23 cellular contexts compared by ENCODE assay signal in genomic region chrX:115571712-115572111, GRCh38. TPM values are rescaled to one million over a fixed set of nuclear protein-coding genes. Genes with fewer than 3 reads are reported as not detected.
DNase-seq lines count a peak whose midpoint lies in the region; ATAC-seq, FAIRE-seq and TF ChIP-seq lines count a peak whose summit lies in the region.
"Had no signal": no experiment of that assay in that cellular context is flagged by ENCODE, and none has a peak within 500 bp of the region (broad histone marks: within the 10 kb centered on the region; RNA-seq: fewer than 3 reads in every experiment).

No MANE protein-coding gene starts in this region.

- H3K4me3 ChIP-seq in Panc1 (ENCODE audit: low read depth in 2 of 2, low read length in 2 of 2) (no peak overlapping the region), endothelial cell of umbilical vein (replicated peaks in 1 of 3; ENCODE audit: insufficient read depth in 1 of 3, low read depth in 1 of 3, low read length in 3 of 3) (no peak overlapping the region), smooth muscle cell (no peak overlapping the region), Peyer's patch (no peak overlapping the region)
- H3K4me3 ChIP-seq: cardiac muscle cell, spleen, upper lobe of left lung had no signal

- BruUV-seq in Panc1 (replicated peaks; lab: Mats Ljungman, UMichigan) (TSS peak; percentile 33), endothelial cell of umbilical vein (replicated peaks; lab: Mats Ljungman, UMichigan) (no TSS peak)

- DNase-seq in ELR (ENCODE audit: low read depth) = peak; percentile 71
- no peak for DNase-seq in Panc1 (ENCODE audit: low read depth, low spot score)
- DNase-seq in endothelial cell of umbilical vein (ENCODE audit: low read depth, low spot score) = peak; percentile 46
- DNase-seq in smooth muscle cell (lab: John Stamatoyannopoulos, UW; ENCODE audit: unreplicated experiment) = no peak
- no peak for DNase-seq in Peyer's patch
- DNase-seq in HuH-7 (ENCODE audit: low spot score) = no peak
- DNase-seq: activated CD4-positive, alpha-beta memory T cell treated with anti-CD3 and anti-CD28 coated beads, Interleukin-2, amount 10 ng/mL, durations not matched to agents 7 days and 5 days; activated CD8-positive, alpha-beta memory T cell treated with anti-CD3 and anti-CD28 coated beads, Interleukin-2, amount 50 U/mL, for 48 hours; Calu3; DMS79 treated with DMSO at 0.1 percent for 48 hours; naive thymus-derived CD4-positive, alpha-beta T cell; NCI-H1105; NCI-H1930; NCI-H526 treated with DMSO at 0.1 percent for 48 hours; occipital lobe; spleen; T-cell; upper lobe of left lung had no signal

- H3K27ac ChIP-seq in Panc1 (ENCODE audit: low read length) (no peak overlapping the region), endothelial cell of umbilical vein (ENCODE audit: insufficient read depth, low read depth, low read length) (peak overlapping the region; percentile 59), smooth muscle cell (ENCODE audit: low read depth) (peak overlapping the region; percentile 38), Peyer's patch (no peak overlapping the region)
- H3K27ac ChIP-seq: C4-2B, cardiac muscle cell, spleen, upper lobe of left lung had no signal

- CTCF ChIA-PET in Panc1 (lab: Charles Lee) (no interaction called here), endothelial cell of umbilical vein (lab: Charles Lee) (interaction anchor here (0.8 to 1.3 kb wide), 2 partner anchors 8 to 10 kb away, joined by 3 to 5 read pairs; partner anchors contain the start of gene PLS3)

- intact Hi-C loops in Panc1 (cut with micrococcal nuclease; ENCODE audit: unreplicated experiment) = no loop called here
- intact Hi-C loops in endothelial cell of umbilical vein (cut with micrococcal nuclease) = no loop called here

- TF ChIP-seq POLR2A in endothelial cell of umbilical vein (IDR thresholded peaks at IDR 0.05; ENCODE audit: low read depth, low read length) = no peak
- TF ChIP-seq POLR2A in Peyer's patch (IDR thresholded peaks at IDR 0.05) = no peak

- H3K27me3 ChIP-seq in Panc1 (ENCODE audit: control insufficient read depth, insufficient read depth, low read length) (no peaks in the 10 kb centered on the region), endothelial cell of umbilical vein (ENCODE audit: control insufficient read depth in 2 of 2, insufficient read depth in 2 of 2, low read length in 2 of 2) (no peaks in the 10 kb centered on the region), smooth muscle cell (ENCODE audit: low read depth) (no peaks in the 10 kb centered on the region), Peyer's patch (no peaks in the 10 kb centered on the region)
- H3K27me3 ChIP-seq: cardiac muscle cell, upper lobe of left lung had no signal

- H3K36me3 ChIP-seq in Panc1 (ENCODE audit: control insufficient read depth, insufficient read depth, low read length) (no peaks in the 10 kb centered on the region; the same call in 1 of the 2 replicates), endothelial cell of umbilical vein (ENCODE audit: control insufficient read depth in 2 of 2, extremely low read depth in 1 of 2, insufficient read depth in 2 of 2, low read length in 2 of 2) (peaks cover 0 to 3% of the 10 kb centered on the region in 2 experiments), smooth muscle cell (ENCODE audit: low read depth) (peaks cover 10% of the 10 kb centered on the region), Peyer's patch (no peaks in the 10 kb centered on the region)
- H3K36me3 ChIP-seq: cardiac muscle cell, spleen had no signal

- H3K9me3 ChIP-seq in Panc1 (ENCODE audit: control insufficient read depth, insufficient read depth, low read depth, low read length) (no peaks in the 10 kb centered on the region), endothelial cell of umbilical vein (replicated peaks; ENCODE audit: control insufficient read depth, insufficient read depth, low read length) (no peaks in the 10 kb centered on the region), smooth muscle cell (replicated peaks; ENCODE audit: low read depth) (no peaks in the 10 kb centered on the region), Peyer's patch (no peaks in the 10 kb centered on the region)
- H3K9me3 ChIP-seq: spleen, upper lobe of left lung had no signal

- no peak overlapping the region for H2AFZ ChIP-seq in endothelial cell of umbilical vein (ENCODE audit: low read depth, low read length)
- H2AFZ ChIP-seq in smooth muscle cell (ENCODE audit: low read depth) = no peak overlapping the region

- H3K4me2 ChIP-seq in endothelial cell of umbilical vein (ENCODE audit: insufficient read depth, low read length) (peak overlapping the region; percentile 36), smooth muscle cell (no peak overlapping the region)

- POLR2A ChIA-PET in Panc1 (lab: Charles Lee) (interaction anchor here (0.7 kb wide), 1 partner anchor 9 kb away, joined by 4 read pairs; no protein-coding TSS in a partner anchor), endothelial cell of umbilical vein (lab: Charles Lee) (no interaction called here)

- H3K4me1 ChIP-seq in Panc1 (ENCODE audit: control insufficient read depth, insufficient read depth, low read length) (no peaks in the 10 kb centered on the region; the same call in 1 of the 2 replicates), endothelial cell of umbilical vein (ENCODE audit: control insufficient read depth, extremely low read depth, insufficient read depth, low read length) (peaks cover 11% of the 10 kb centered on the region), smooth muscle cell (ENCODE audit: low read depth) (no peaks in the 10 kb centered on the region), Peyer's patch (no peaks in the 10 kb centered on the region)
- H3K4me1 ChIP-seq: spleen, upper lobe of left lung had no signal

- H3K79me2 ChIP-seq in endothelial cell of umbilical vein (ENCODE audit: control insufficient read depth, insufficient read depth, low read length) (peaks cover 71% of the 10 kb centered on the region), smooth muscle cell (ENCODE audit: low read depth) (peaks cover 100% of the 10 kb centered on the region)

- dilution Hi-C loops in endothelial cell of umbilical vein (cut with MboI; ENCODE audit: extremely low pct_ligation_motif_present, low sequenced_read_pairs) = no loop called here

- ATAC-seq in Panc1 (no peak), HG02610 (IDR thresholded peaks at IDR 0.05; ENCODE audit: unreplicated experiment) (no peak)
- ATAC-seq: activated T-helper 17 cell treated with anti-CD3 and anti-CD28 coated beads, Interleukin-2, amount 50 U/mL, for 72 hours; naive thymus-derived CD4-positive, alpha-beta T cell; T-cell had no signal

- peak; percentile 60 for FAIRE-seq in endothelial cell of umbilical vein (lab: Jason Lieb, UNC)
- FAIRE-seq: islet of Langerhans had no signal

- H3K9me1 ChIP-seq in endothelial cell of umbilical vein (replicated peaks; ENCODE audit: control insufficient read depth, extremely low read depth, insufficient read depth, low read length) = no peaks in the 10 kb centered on the region

- no peaks in the 10 kb centered on the region for H4K20me1 ChIP-seq in endothelial cell of umbilical vein (replicated peaks; ENCODE audit: control insufficient read depth, extremely low read depth, insufficient read depth, low read length)
- peaks cover 69% of the 10 kb centered on the region for H4K20me1 ChIP-seq in smooth muscle cell (ENCODE audit: low read depth)

- in situ Hi-C loops in Panc1 (cut with HindIII; ENCODE audit: low pct_unique_long_range_greater_than_20kb, low sequenced_read_pairs) = no loop called here

- TF ChIP-seq CTCF in Panc1 (IDR thresholded peaks at IDR 0.05) (no peak), endothelial cell of umbilical vein (IDR thresholded peaks at IDR 0.05; ENCODE audit: extremely low read depth in 1 of 2, insufficient read depth in 1 of 2, low read depth in 1 of 2, low read length in 2 of 2) (no peak), smooth muscle cell (IDR thresholded peaks at IDR 0.05; ENCODE audit: borderline replicate concordance, insufficient read depth, poor library complexity, severe bottlenecking) (no peak), Peyer's patch (IDR thresholded peaks at IDR 0.05) (no peak)

- H3F3A ChIP-seq in smooth muscle cell (ENCODE audit: low read depth) = no peaks in the 10 kb centered on the region

- peak overlapping the region; percentile 16 for H3K9ac ChIP-seq in endothelial cell of umbilical vein (replicated peaks; ENCODE audit: extremely low read depth, insufficient read depth, low read length)
- no peak overlapping the region for H3K9ac ChIP-seq in smooth muscle cell (ENCODE audit: low read depth)

TF ChIP-seq in endothelial cell of umbilical vein, 7 proteins besides CTCF, POLR2A, EP300 and RAD21:
- TF ChIP-seq, protein P1, sequence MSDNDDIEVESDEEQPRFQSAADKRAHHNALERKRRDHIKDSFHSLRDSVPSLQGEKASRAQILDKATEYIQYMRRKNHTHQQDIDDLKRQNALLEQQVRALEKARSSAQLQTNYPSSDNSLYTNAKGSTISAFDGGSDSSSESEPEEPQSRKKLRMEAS (IDR thresholded peaks at IDR 0.05; ENCODE audit: insufficient read depth, insufficient read length) = no peak
- TF ChIP-seq MYC (IDR thresholded peaks at IDR 0.05; ENCODE audit: low read depth, low read length) (no peak), JUN (IDR thresholded peaks at IDR 0.05; ENCODE audit: borderline replicate concordance, insufficient read depth, insufficient read length, low read depth) (peak; percentile 24), FOS (IDR thresholded peaks at IDR 0.05; ENCODE audit: borderline replicate concordance, insufficient read depth, low read length) (peak; percentile 43), POLR2AphosphoS5 (IDR thresholded peaks at IDR 0.05; ENCODE audit: insufficient read depth, low read depth, low read length) (no peak), EZH2 (IDR thresholded peaks at IDR 0.05; ENCODE audit: borderline replicate concordance, low read depth, low read length, severe bottlenecking) (no peak), GATA2 (IDR thresholded peaks at IDR 0.05; ENCODE audit: insufficient read depth, insufficient read length, low read depth, low read length) (no peak)

RNA-seq across cellular contexts. Expression of gene PLS3, which starts 10.7 kb away (rescaled TPM):
- total RNA-seq in Panc1 (2021; ENCODE audit: unreplicated experiment) = 164 TPM
- 83.8 TPM for polyA plus RNA-seq in Panc1 (2012; ENCODE audit: insufficient read length)
- 305 and 329 TPM in 2 replicates for total RNA-seq in endothelial cell of umbilical vein
- 85.0 and 120 TPM in 2 replicates for polyA plus RNA-seq in endothelial cell of umbilical vein
- 172 and 187 TPM in 2 replicates for polyA plus RNA-seq in endothelial cell of umbilical vein (2011; cell fraction: cytosol; rRNA removed)
- polyA plus RNA-seq in endothelial cell of umbilical vein (2011; cell fraction: nucleus; rRNA removed) = 156 and 211 TPM in 2 replicates
- polyA plus RNA-seq in endothelial cell of umbilical vein (2012) = 277 and 383 TPM in 2 replicates
- polyA minus RNA-seq in endothelial cell of umbilical vein = 147 and 150 TPM in 2 replicates
- polyA minus RNA-seq in endothelial cell of umbilical vein (2011; cell fraction: cytosol; rRNA and poly(A)+ RNA removed) = 63.9 TPM
- 76.7 and 125 TPM in 2 replicates for polyA minus RNA-seq in endothelial cell of umbilical vein (2011; cell fraction: nucleus; rRNA and poly(A)+ RNA removed)
- 609 and 1,026 TPM in 2 replicates for total RNA-seq in smooth muscle cell
- polyA plus RNA-seq in smooth muscle cell = 305 and 318 TPM in 2 replicates
- total RNA-seq in Peyer's patch = 10 to 100 TPM; 11.0 to 23.1 (median 13.1) TPM
- polyA plus RNA-seq: naive thymus-derived CD4-positive, alpha-beta T cell had no signal

Comparison
In these comparisons a context has a peak if more than half of its experiments do, and no peak if none do; other contexts are left out.
1. DNase-seq: peak in ELR (single experiment) and endothelial cell of umbilical vein (single experiment); none in Panc1 (single experiment), smooth muscle cell (single experiment), Peyer's patch (0 of 3) and HuH-7 (single experiment).
2. H3K27ac ChIP-seq: peak in endothelial cell of umbilical vein (single experiment) and smooth muscle cell (single experiment); none in Panc1 (single experiment) and Peyer's patch (0 of 4).